In the genomic region with DNA sequence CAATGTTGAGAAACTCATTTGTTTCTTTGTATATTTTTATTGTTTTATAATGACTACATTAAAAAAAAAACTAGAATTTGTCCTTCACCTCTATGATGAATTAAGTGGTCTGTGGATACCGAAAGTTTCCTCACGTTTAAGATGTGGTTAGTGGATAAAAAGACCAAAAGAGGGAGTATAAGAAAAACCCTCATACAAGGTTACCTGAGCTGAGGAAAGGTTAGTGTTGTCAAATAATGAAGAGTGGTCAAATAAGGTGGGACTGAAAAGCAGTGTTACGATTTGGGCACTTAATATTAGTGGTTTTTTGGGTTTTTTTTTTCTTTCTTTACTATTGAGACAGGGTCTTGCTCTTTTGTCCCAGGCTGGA, we compare ENCODE assay signal across 23 cellular contexts. TPM values are rescaled to one million over a fixed set of nuclear protein-coding genes. Genes with fewer than 3 reads are reported as not detected.
DNase-seq lines count a peak whose midpoint lies in the region; ATAC-seq and TF ChIP-seq lines count a peak whose summit lies in the region.
"Had no signal": no experiment of that assay in that cellular context is flagged by ENCODE, and none has a peak within 500 bp of the region (broad histone marks: within the 10 kb centered on the region; RNA-seq: fewer than 3 reads in every experiment).

No MANE protein-coding gene starts in this region.

- H3K36me3 ChIP-seq in CD4-positive, CD25-positive, alpha-beta regulatory T cell (ENCODE audit: control insufficient read depth, insufficient read depth, low read length) = peaks cover 26% of the 10 kb centered on the region

- no peak overlapping the region for H3K27ac ChIP-seq in CD4-positive, CD25-positive, alpha-beta regulatory T cell (ENCODE audit: insufficient read depth, low read length, poor library complexity, severe bottlenecking)
- no peak overlapping the region for H3K27ac ChIP-seq in CD4-positive, alpha-beta T cell (ENCODE audit: low read depth, low read length)
- H3K27ac ChIP-seq: C4-2B, PC-9, RWPE1 had no signal

- CTCF ChIA-PET in CD4-positive, alpha-beta T cell (lab: Charles Lee) = no interaction called here
- CTCF ChIA-PET in activated CD8-positive, alpha-beta T cell treated with anti-CD3 and anti-CD28 coated beads, Interleukin-2, amount 10 ng/mL, durations not matched to agents 7 days and 5 days (lab: Charles Lee) = interaction anchor here (2.6 kb wide), 1 partner anchor 53 kb away, joined by 5 read pairs; no protein-coding TSS in a partner anchor

- peak overlapping the region; percentile 53 to 93 (median 87) for H3K27ac Mint-ChIP-seq in CD4-positive, CD25-positive, alpha-beta regulatory T cell
- H3K27ac Mint-ChIP-seq in CD4-positive, alpha-beta T cell = peak overlapping the region; percentile 67
- no peak overlapping the region for H3K27ac Mint-ChIP-seq in activated CD8-positive, alpha-beta T cell treated with anti-CD3 and anti-CD28 coated beads, Interleukin-2, amount 10 ng/mL, durations not matched to agents 7 days and 5 days
- H3K27ac Mint-ChIP-seq in naive B cell = peak overlapping the region in 4 of 6 donors; percentile 16 to 89 (median 45)

- peak overlapping the region in 3 of 4 donors; percentile 24 to 52 (median 49) for H3K4me3 Mint-ChIP-seq in CD4-positive, CD25-positive, alpha-beta regulatory T cell
- peak overlapping the region; percentile 28 for H3K4me3 Mint-ChIP-seq in CD4-positive, alpha-beta T cell
- peak overlapping the region; percentile 3 for H3K4me3 Mint-ChIP-seq in activated CD8-positive, alpha-beta T cell treated with anti-CD3 and anti-CD28 coated beads, Interleukin-2, amount 10 ng/mL, durations not matched to agents 7 days and 5 days
- H3K4me3 Mint-ChIP-seq in naive B cell = no peak overlapping the region

- H3K9me3 ChIP-seq in CD4-positive, CD25-positive, alpha-beta regulatory T cell (ENCODE audit: control insufficient read depth in 2 of 2, low read length in 2 of 2) = no peaks in the 10 kb centered on the region
- no peaks in the 10 kb centered on the region for H3K9me3 ChIP-seq in CD4-positive, alpha-beta T cell (ENCODE audit: control insufficient read depth, low read length)

- no peaks in the 10 kb centered on the region for H3K27me3 ChIP-seq in CD4-positive, CD25-positive, alpha-beta regulatory T cell (ENCODE audit: control insufficient read depth, insufficient read depth, low read length)
- H3K27me3 ChIP-seq in CD4-positive, alpha-beta T cell (ENCODE audit: control insufficient read depth, insufficient read depth, low read length) = no peaks in the 10 kb centered on the region

- H3K4me3 ChIP-seq in CD4-positive, CD25-positive, alpha-beta regulatory T cell (ENCODE audit: low read depth, low read length) = peak overlapping the region; percentile 10
- H3K4me3 ChIP-seq: PC-9 had no signal

- TF ChIP-seq CTCF in CD4-positive, alpha-beta T cell (IDR thresholded peaks at IDR 0.05) = no peak

- H3K9me3 Mint-ChIP-seq in CD4-positive, CD25-positive, alpha-beta regulatory T cell = peaks cover 0 to 9% (median 0%) of the 10 kb centered on the region in 7 donors
- no peaks in the 10 kb centered on the region for H3K9me3 Mint-ChIP-seq in CD4-positive, alpha-beta T cell
- peaks cover 10% of the 10 kb centered on the region for H3K9me3 Mint-ChIP-seq in activated CD8-positive, alpha-beta T cell treated with anti-CD3 and anti-CD28 coated beads, Interleukin-2, amount 10 ng/mL, durations not matched to agents 7 days and 5 days (ENCODE audit: insufficient read depth)
- peaks cover 0 to 7% (median 0%) of the 10 kb centered on the region in 7 donors for H3K9me3 Mint-ChIP-seq in naive B cell

- H3K36me3 Mint-ChIP-seq in CD4-positive, CD25-positive, alpha-beta regulatory T cell = peaks cover 25% of the 10 kb centered on the region
- H3K36me3 Mint-ChIP-seq in CD4-positive, alpha-beta T cell (ENCODE audit: low read depth) = peaks cover 59% of the 10 kb centered on the region
- H3K36me3 Mint-ChIP-seq in activated CD8-positive, alpha-beta T cell treated with anti-CD3 and anti-CD28 coated beads, Interleukin-2, amount 10 ng/mL, durations not matched to agents 7 days and 5 days (ENCODE audit: low read depth) = peaks cover 49% of the 10 kb centered on the region
- peaks cover 8 to 13% of the 10 kb centered on the region in 2 donors for H3K36me3 Mint-ChIP-seq in naive B cell

- peaks cover 69% of the 10 kb centered on the region for H3K4me1 ChIP-seq in CD4-positive, CD25-positive, alpha-beta regulatory T cell (ENCODE audit: control insufficient read depth, insufficient read depth, low read length, poor library complexity, severe bottlenecking)

- DNase-seq in CD4-positive, CD25-positive, alpha-beta regulatory T cell = no peak
- no peak for DNase-seq in CD4-positive, alpha-beta T cell
- no peak for DNase-seq in activated CD8-positive, alpha-beta T cell treated with anti-CD3 and anti-CD28 coated beads, Interleukin-2, amount 10 ng/mL, durations not matched to agents 7 days and 5 days
- DNase-seq in naive B cell = no peak
- DNase-seq in stimulated activated CD4-positive, alpha-beta T cell treated with anti-CD3 and anti-CD28 coated beads, Interleukin-15, amount 100 ng/mL, for 24 hours = no peak
- DNase-seq in GM03348 (ENCODE audit: low spot score) = no peak
- DNase-seq: ACHN, AML-193, DMS153, EL, GOT3, MM.1S, NCI-H1092, NCI-H1436 treated with DMSO at 0.1 percent for 48 hours, NCI-H2029, NCI-H2171, NCI-H526, PC-9, SIG-M5 had no signal

- ATAC-seq in CD4-positive, CD25-positive, alpha-beta regulatory T cell (ENCODE audit: low read depth in 2 of 2) = no peak
- no peak for ATAC-seq in CD4-positive, alpha-beta T cell (ENCODE audit: poor library complexity)
- peak; percentile 52 for ATAC-seq in activated CD8-positive, alpha-beta T cell treated with anti-CD3 and anti-CD28 coated beads, Interleukin-2, amount 10 ng/mL, durations not matched to agents 7 days and 5 days
- no peak for ATAC-seq in naive B cell (ENCODE audit: low read depth in 2 of 2)
- ATAC-seq in HG02970 (IDR thresholded peaks at IDR 0.05; ENCODE audit: low FRiP score, unreplicated experiment) = no peak
- ATAC-seq: HCT116 had no signal

- intact Hi-C loops in CD4-positive, alpha-beta T cell (cut with DNase I, micrococcal nuclease) = loop anchor here in 1 of 2 experiments (2.0 to 5.0 kb wide), 2 partner anchors 15 to 39 kb away; no protein-coding TSS in a partner anchor

- POLR2A ChIA-PET in CD4-positive, alpha-beta T cell (lab: Charles Lee) = interaction anchor here (0.8 kb wide), 1 partner anchor 9 kb away, joined by 5 read pairs; no protein-coding TSS in a partner anchor
- POLR2A ChIA-PET in activated CD8-positive, alpha-beta T cell treated with anti-CD3 and anti-CD28 coated beads, Interleukin-2, amount 10 ng/mL, durations not matched to agents 7 days and 5 days (lab: Charles Lee) = no interaction called here

- H3K27me3 Mint-ChIP-seq in CD4-positive, CD25-positive, alpha-beta regulatory T cell = no peaks in the 10 kb centered on the region
- H3K27me3 Mint-ChIP-seq in CD4-positive, alpha-beta T cell = no peaks in the 10 kb centered on the region
- H3K27me3 Mint-ChIP-seq in activated CD8-positive, alpha-beta T cell treated with anti-CD3 and anti-CD28 coated beads, Interleukin-2, amount 10 ng/mL, durations not matched to agents 7 days and 5 days (ENCODE audit: low read depth) = no peaks in the 10 kb centered on the region
- H3K27me3 Mint-ChIP-seq in naive B cell = no peaks in the 10 kb centered on the region

- H3K4me1 Mint-ChIP-seq in CD4-positive, CD25-positive, alpha-beta regulatory T cell = peaks cover 36 to 59% (median 45%) of the 10 kb centered on the region in 4 donors
- peaks cover 62% of the 10 kb centered on the region for H3K4me1 Mint-ChIP-seq in CD4-positive, alpha-beta T cell (ENCODE audit: low read depth)
- peaks cover 43% of the 10 kb centered on the region for H3K4me1 Mint-ChIP-seq in activated CD8-positive, alpha-beta T cell treated with anti-CD3 and anti-CD28 coated beads, Interleukin-2, amount 10 ng/mL, durations not matched to agents 7 days and 5 days (ENCODE audit: low read depth)
- H3K4me1 Mint-ChIP-seq in naive B cell = peaks cover 39 to 48% (median 42%) of the 10 kb centered on the region in 3 donors

RNA-seq across cellular contexts. Expression of gene RASA2, which starts 21.2 kb away (rescaled TPM):
- total RNA-seq in CD4-positive, CD25-positive, alpha-beta regulatory T cell = 93.5 TPM
- 10 to 100 TPM; 46.5 to 72.5 (median 56.6) TPM for polyA plus RNA-seq in CD4-positive, CD25-positive, alpha-beta regulatory T cell
- total RNA-seq in CD4-positive, alpha-beta T cell = 10 to 100 TPM; 96.1 to 96.4 TPM
- 10 to 100 TPM; 56.8 to 60.2 TPM for total RNA-seq in activated CD8-positive, alpha-beta T cell treated with anti-CD3 and anti-CD28 coated beads, Interleukin-2, amount 10 ng/mL, durations not matched to agents 7 days and 5 days
- 10 to 100 TPM; 23.8 to 61.4 (median 49.6) TPM for polyA plus RNA-seq in naive B cell (ENCODE audit: low read depth in 6 of 6)

Comparison
In these comparisons a context has a peak if more than half of its experiments do, and no peak if none do; other contexts are left out.
1. H3K4me3 Mint-ChIP-seq: peak in CD4-positive, CD25-positive, alpha-beta regulatory T cell (3 of 4), CD4-positive, alpha-beta T cell (single experiment) and activated CD8-positive, alpha-beta T cell treated with anti-CD3 and anti-CD28 coated beads, Interleukin-2, amount 10 ng/mL, durations not matched to agents 7 days and 5 days (single experiment); none in naive B cell (0 of 8).